Comparison of ENCODE assay signal across 1 cellular context in genomic region chr5:149403923-149404745, GRCh38.
TF ChIP-seq lines count a peak whose summit lies in the region.

No MANE protein-coding gene starts in this region.

TF ChIP-seq in HepG2, 621 proteins besides CTCF, POLR2A, EP300 and RAD21:
- no peak for TF ChIP-seq JDP2 (CRISPR knock-in tag; IDR thresholded peaks at IDR 0.05; ENCODE audit: borderline replicate concordance)
- no peak for TF ChIP-seq ZNF75D (CRISPR knock-in tag; IDR thresholded peaks at IDR 0.05; ENCODE audit: borderline replicate concordance)
- TF ChIP-seq TBX2 (CRISPR knock-in tag; IDR thresholded peaks at IDR 0.05; ENCODE audit: borderline replicate concordance), result no peak
- no peak for TF ChIP-seq ZFP36L1 (CRISPR knock-in tag; IDR thresholded peaks at IDR 0.05)
- TF ChIP-seq CREB1 (IDR thresholded peaks at IDR 0.05), result 0 out of 2 replicates have a peak, but pooled peaks have one; percentile 45
- TF ChIP-seq CREB1 (CRISPR knock-in tag; IDR thresholded peaks at IDR 0.05), result no peak
- TF ChIP-seq ZNF446 (CRISPR knock-in tag; IDR thresholded peaks at IDR 0.05), result 0 out of 2 replicates have a peak, but pooled peaks have one; percentile 40
- no peak for TF ChIP-seq ZNF780A (CRISPR knock-in tag; IDR thresholded peaks at IDR 0.05)
- no peak for TF ChIP-seq ZFP37 (CRISPR knock-in tag; IDR thresholded peaks at IDR 0.05; ENCODE audit: borderline replicate concordance)
- TF ChIP-seq SMAD3 (CRISPR knock-in tag; IDR thresholded peaks at IDR 0.05), result 0 out of 2 replicates have a peak, but pooled peaks have one; percentile 39
- TF ChIP-seq MAFK (conservative IDR thresholded peaks at IDR 0.05 in 1 of 2, IDR thresholded peaks at IDR 0.05 in 1 of 2; ENCODE audit: low read length in 2 of 2), result peak; percentile 8 to 27; a peak in 1 of 4 replicates
- TF ChIP-seq ZBTB7A (CRISPR knock-in tag; IDR thresholded peaks at IDR 0.05), result 0 out of 2 replicates have a peak, but pooled peaks have one; percentile 41
- TF ChIP-seq ZNF557 (CRISPR knock-in tag; IDR thresholded peaks at IDR 0.05), result 0 out of 2 replicates have a peak, but pooled peaks have one; percentile 21
- TF ChIP-seq ZBTB34 (CRISPR knock-in tag; IDR thresholded peaks at IDR 0.05), result no peak
- TF ChIP-seq GABPA (IDR thresholded peaks at IDR 0.05; ENCODE audit: low read depth, low read length), result no peak
- 0 out of 2 replicates have a peak, but pooled peaks have one; percentile 23 for TF ChIP-seq GABPA (CRISPR knock-in tag; IDR thresholded peaks at IDR 0.05; ENCODE audit: low read depth)
- TF ChIP-seq ZNF501 (CRISPR knock-in tag; IDR thresholded peaks at IDR 0.05), result 0 out of 2 replicates have a peak, but pooled peaks have one; percentile 2
- TF ChIP-seq KLF16 (CRISPR knock-in tag; IDR thresholded peaks at IDR 0.05), result no peak
TF ChIP-seq in HepG2: peak in this region for 8.
